In genomic region chr11:127098684-127099083, GRCh38 we compare ENCODE assay signal across 1 cellular context.
TF ChIP-seq lines count a peak whose summit lies in the region.

No MANE protein-coding gene starts in this region.

TF ChIP-seq in Ishikawa, 13 proteins besides CTCF, POLR2A, EP300 and RAD21 (continued from another document):
- peak; percentile 80 for TF ChIP-seq REST (IDR thresholded peaks at IDR 0.05; ENCODE audit: low read depth)
- TF ChIP-seq TCF12 (IDR thresholded peaks at IDR 0.05; ENCODE audit: low read depth) = no peak
- TF ChIP-seq EGR1 (IDR thresholded peaks at IDR 0.05) = no peak
TF ChIP-seq in Ishikawa: peak in this region for 1.
